Comparison of ENCODE assay signal across 21 cellular contexts in the genomic region with DNA sequence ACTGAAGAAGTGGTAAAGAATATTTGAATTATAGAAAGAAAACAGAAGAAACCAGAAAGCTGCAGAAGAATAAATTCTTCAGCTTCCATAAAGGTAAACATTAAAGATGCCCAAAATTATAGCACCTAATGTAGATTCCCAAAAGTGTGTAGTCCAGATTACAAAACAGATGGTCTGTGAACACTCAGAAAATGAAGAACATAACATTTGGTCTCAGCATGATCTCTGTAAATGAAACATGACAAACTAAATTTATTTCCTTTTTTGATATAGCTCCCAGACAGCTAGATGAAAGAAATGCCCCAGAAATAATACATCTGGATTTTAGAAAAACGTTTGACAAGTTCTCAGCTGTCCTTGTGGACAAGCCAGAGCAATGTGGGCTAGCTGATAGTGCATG.
DNase-seq lines count a peak whose midpoint lies in the region; ATAC-seq and TF ChIP-seq lines count a peak whose summit lies in the region.
"Had no signal": no experiment of that assay in that cellular context is flagged by ENCODE, and none has a peak within 500 bp of the region (broad histone marks: within the 10 kb centered on the region; RNA-seq: fewer than 3 reads in every experiment).

No MANE protein-coding gene starts in this region.

- H3K9me3 Mint-ChIP-seq in activated CD4-positive, alpha-beta T cell treated with anti-CD3 and anti-CD28 coated beads, Interleukin-2, amount 10 ng/mL, durations not matched to agents 7 days and 5 days: peaks cover 12% of the 10 kb centered on the region

- H3K4me3 Mint-ChIP-seq in activated CD4-positive, alpha-beta T cell treated with anti-CD3 and anti-CD28 coated beads, Interleukin-2, amount 10 ng/mL, durations not matched to agents 7 days and 5 days: no peak overlapping the region
- H3K4me3 Mint-ChIP-seq: CD14-positive monocyte; CD4-positive, alpha-beta memory T cell; CD4-positive, CD25-positive, alpha-beta regulatory T cell; CD8-positive, alpha-beta memory T cell had no signal

- H3K27me3 ChIP-seq in gastrocnemius medialis: no peaks in the 10 kb centered on the region
- H3K27me3 ChIP-seq: BE2C, BLaER1 had no signal

- H3K27me3 Mint-ChIP-seq in activated CD4-positive, alpha-beta T cell treated with anti-CD3 and anti-CD28 coated beads, Interleukin-2, amount 10 ng/mL, durations not matched to agents 7 days and 5 days: no peaks in the 10 kb centered on the region
- H3K27me3 Mint-ChIP-seq: CD4-positive, alpha-beta memory T cell; CD4-positive, CD25-positive, alpha-beta regulatory T cell; CD8-positive, alpha-beta memory T cell had no signal

- H3K4me1 Mint-ChIP-seq in activated CD4-positive, alpha-beta T cell treated with anti-CD3 and anti-CD28 coated beads, Interleukin-2, amount 10 ng/mL, durations not matched to agents 7 days and 5 days: no peaks in the 10 kb centered on the region
- H3K4me1 Mint-ChIP-seq: CD14-positive monocyte; CD4-positive, alpha-beta memory T cell; CD4-positive, CD25-positive, alpha-beta regulatory T cell; CD8-positive, alpha-beta memory T cell had no signal

- CTCF ChIA-PET in activated CD4-positive, alpha-beta T cell treated with anti-CD3 and anti-CD28 coated beads, Interleukin-2, amount 10 ng/mL, durations not matched to agents 7 days and 5 days (lab: Charles Lee): no interaction called here

- intact Hi-C loops in gastrocnemius medialis (cut with DNase I; ENCODE audit: low total_unique reads): no loop called here

- POLR2A ChIA-PET in activated CD4-positive, alpha-beta T cell treated with anti-CD3 and anti-CD28 coated beads, Interleukin-2, amount 10 ng/mL, durations not matched to agents 7 days and 5 days (lab: Charles Lee): no interaction called here

- in situ Hi-C loops in G401 (cut with HindIII; ENCODE audit: low sequenced_read_pairs) (no loop called here), gastrocnemius medialis (cut with MboI; ENCODE audit: low sequenced_read_pairs in 4 of 4) (no loop called here)

- no peak overlapping the region for H3K27ac ChIP-seq in gastrocnemius medialis
- H3K27ac ChIP-seq: BLaER1 had no signal

- no peak for TF ChIP-seq POLR2A in gastrocnemius medialis (IDR thresholded peaks at IDR 0.05)

- no peaks in the 10 kb centered on the region for H3K36me3 ChIP-seq in gastrocnemius medialis
- H3K36me3 ChIP-seq: BE2C, BLaER1 had no signal

- no peak overlapping the region for H3K4me3 ChIP-seq in gastrocnemius medialis
- H3K4me3 ChIP-seq: BLaER1 had no signal

- DNase-seq in G401 (ENCODE audit: low spot score) (peak; percentile 84), NCI-H69 (lab: John Stamatoyannopoulos, UW) (peak; percentile 37), cerebellum (ENCODE audit: low spot score) (peak; percentile 40), GOT3 (lab: John Stamatoyannopoulos, UW) (no peak), gastrocnemius medialis (no peak)
- no peak for DNase-seq in activated CD4-positive, alpha-beta T cell treated with anti-CD3 and anti-CD28 coated beads, Interleukin-2, amount 10 ng/mL, durations not matched to agents 7 days and 5 days
- DNase-seq: 8988T; ACHN; BE2C; CD4-positive, alpha-beta memory T cell; CD4-positive, CD25-positive, alpha-beta regulatory T cell; CD8-positive, alpha-beta memory T cell; COR-L47; DMS153; DMS53; DMS79; DND-41; EL; GF-D8 had no signal

- TF ChIP-seq CTCF in gastrocnemius medialis (IDR thresholded peaks at IDR 0.05 in 4 of 5, conservative IDR thresholded peaks at IDR 0.05 in 1 of 5): no peak

- H3K36me3 Mint-ChIP-seq in activated CD4-positive, alpha-beta T cell treated with anti-CD3 and anti-CD28 coated beads, Interleukin-2, amount 10 ng/mL, durations not matched to agents 7 days and 5 days (ENCODE audit: low read depth): no peaks in the 10 kb centered on the region
- H3K36me3 Mint-ChIP-seq: CD14-positive monocyte; CD4-positive, alpha-beta memory T cell; CD4-positive, CD25-positive, alpha-beta regulatory T cell; CD8-positive, alpha-beta memory T cell had no signal

- H3K9me3 ChIP-seq in gastrocnemius medialis: no peaks in the 10 kb centered on the region
- H3K9me3 ChIP-seq: BE2C, BLaER1 had no signal

- no peak overlapping the region for H3K27ac Mint-ChIP-seq in activated CD4-positive, alpha-beta T cell treated with anti-CD3 and anti-CD28 coated beads, Interleukin-2, amount 10 ng/mL, durations not matched to agents 7 days and 5 days
- H3K27ac Mint-ChIP-seq: CD14-positive monocyte; CD4-positive, alpha-beta memory T cell; CD4-positive, CD25-positive, alpha-beta regulatory T cell; CD8-positive, alpha-beta memory T cell had no signal

- no peaks in the 10 kb centered on the region for H3K4me1 ChIP-seq in gastrocnemius medialis
- H3K4me1 ChIP-seq: BE2C, BLaER1 had no signal

- no peak for ATAC-seq in gastrocnemius medialis

Comparison
In these comparisons a context has a peak if more than half of its experiments do, and no peak if none do; other contexts are left out.
1. DNase-seq: peak in G401 (single experiment), NCI-H69 (single experiment) and cerebellum (single experiment); none in GOT3 (single experiment), activated CD4-positive, alpha-beta T cell treated with anti-CD3 and anti-CD28 coated beads, Interleukin-2, amount 10 ng/mL, durations not matched to agents 7 days and 5 days (single experiment) and gastrocnemius medialis (0 of 2).